Comparison of ENCODE assay signal across 11 cellular contexts in genomic region chr2:237896507-237896892, GRCh38. TPM values are rescaled to one million over a fixed set of nuclear protein-coding genes. Genes with fewer than 3 reads are reported as not detected.
DNase-seq lines count a peak whose midpoint lies in the region; ATAC-seq and TF ChIP-seq lines count a peak whose summit lies in the region.
"Had no signal": no experiment of that assay in that cellular context is flagged by ENCODE, and none has a peak within 500 bp of the region (broad histone marks: within the 10 kb centered on the region; RNA-seq: fewer than 3 reads in every experiment).

No MANE protein-coding gene starts in this region.

- H3K79me1 ChIP-seq in mesendoderm (ENCODE audit: low read length), result no peaks in the 10 kb centered on the region

- CTCF ChIA-PET in MCF 10A (lab: Yijun Ruan, JAX) (no interaction called here), mammary epithelial cell (lab: Charles Lee; ENCODE audit: low non-redundant PET) (interaction anchor here (0.7 kb wide), 1 partner anchor 340 kb away, joined by 6 read pairs; no protein-coding TSS in a partner anchor)

- ATAC-seq in GM21576 (IDR thresholded peaks at IDR 0.05; ENCODE audit: unreplicated experiment), result no peak
- no peak for ATAC-seq in HG02840 (IDR thresholded peaks at IDR 0.05; ENCODE audit: low FRiP score, unreplicated experiment)

- H2BK120ac ChIP-seq in mesendoderm (ENCODE audit: low read depth, low read length), result no peak overlapping the region

- H3K56ac ChIP-seq in mesendoderm (ENCODE audit: low read length), result no peak overlapping the region

- no peak overlapping the region for H3K4me3 ChIP-seq in breast epithelium
- no peak overlapping the region for H3K4me3 ChIP-seq in mammary epithelial cell (replicated peaks in 1 of 3; ENCODE audit: insufficient read depth in 1 of 3, low read depth in 2 of 3, low read length in 3 of 3)
- H3K4me3 ChIP-seq in mesendoderm (ENCODE audit: low read length), result no peak overlapping the region
- H3K4me3 ChIP-seq in tibial artery, result no peak overlapping the region
- no peak overlapping the region for H3K4me3 ChIP-seq in SJCRH30

- dilution Hi-C loops in mammary epithelial cell (cut with HindIII; ENCODE audit: low sequenced_read_pairs), result no loop called here

- H3K27me3 ChIP-seq in breast epithelium (no peaks in the 10 kb centered on the region), mammary epithelial cell (ENCODE audit: insufficient read depth, low read length) (no peaks in the 10 kb centered on the region), mesendoderm (ENCODE audit: insufficient read depth, low read length, poor library complexity) (no peaks in the 10 kb centered on the region), tibial artery (no peaks in the 10 kb centered on the region), SJCRH30 (peaks cover 14% of the 10 kb centered on the region)

- peak; percentile 38 for DNase-seq in MCF 10A (ENCODE audit: unreplicated experiment)
- DNase-seq in breast epithelium (ENCODE audit: low spot score in 2 of 2), result no peak
- no peak for DNase-seq in mammary epithelial cell
- peak; percentile 8 for DNase-seq in mesendoderm
- DNase-seq in tibial artery, result no peak
- no peak for DNase-seq in SJCRH30
- DNase-seq: activated B cell treated with CpG ODN at 0.5 μM for 24 hours; effector CD4-positive, alpha-beta T cell had no signal

- H3K4me1 ChIP-seq in breast epithelium, result peaks cover 0 to 6% of the 10 kb centered on the region in 2 donors
- peaks cover 35% of the 10 kb centered on the region for H3K4me1 ChIP-seq in mammary epithelial cell (ENCODE audit: insufficient read depth, low read length)
- no peaks in the 10 kb centered on the region for H3K4me1 ChIP-seq in mesendoderm (ENCODE audit: control insufficient read depth, low read depth, low read length)
- peaks cover 0 to 97% (median 64%) of the 10 kb centered on the region in 4 donors for H3K4me1 ChIP-seq in tibial artery
- H3K4me1 ChIP-seq in SJCRH30, result peaks cover 19% of the 10 kb centered on the region; the same call in 1 of the 2 replicates

- no peak overlapping the region for H3K18ac ChIP-seq in mesendoderm (ENCODE audit: low read length)

- H3K4me3 Mint-ChIP-seq in MCF 10A (ENCODE audit: unreplicated experiment), result no peak overlapping the region
- H3K4me3 Mint-ChIP-seq: activated B cell treated with CpG ODN at 0.5 μM for 24 hours had no signal

- H3K36me3 ChIP-seq in breast epithelium (no peaks in the 10 kb centered on the region), mammary epithelial cell (ENCODE audit: insufficient read depth, low read length) (no peaks in the 10 kb centered on the region), mesendoderm (ENCODE audit: control insufficient read depth, insufficient read depth, low read length) (no peaks in the 10 kb centered on the region), tibial artery (no peaks in the 10 kb centered on the region), SJCRH30 (no peaks in the 10 kb centered on the region)

- H4K5ac ChIP-seq in mesendoderm (ENCODE audit: low read length), result no peak overlapping the region

- no peak overlapping the region for H2BK5ac ChIP-seq in mesendoderm (ENCODE audit: low read length)

- 40% methylated on average over 7 of the region's 7 CpGs for WGBS in mammary epithelial cell (ENCODE audit: low coverage, missing lambda C conversion rate)
- no CpG with 5 or more reads among the region's 7 CpGs for WGBS in mesendoderm (ENCODE audit: extremely low coverage, insufficient coverage, low lambda C conversion rate)

- intact Hi-C loops in MCF 10A (cut with micrococcal nuclease) (no loop called here), breast epithelium (cut with DNase I; ENCODE audit: low total_unique reads) (no loop called here), mammary epithelial cell (cut with micrococcal nuclease) (loop anchor here (2.0 kb wide), 1 partner anchor 22 kb away; no protein-coding TSS in a partner anchor), tibial artery (cut with DNase I; ENCODE audit: low total_unique reads) (loop anchor here (5.0 to 10.0 kb wide), 2 partner anchors 34 to 192 kb away; no protein-coding TSS in a partner anchor)

- H3K27ac ChIP-seq in breast epithelium, result no peak overlapping the region
- no peak overlapping the region for H3K27ac ChIP-seq in mammary epithelial cell (ENCODE audit: insufficient read depth, low read depth, low read length)
- H3K27ac ChIP-seq in mesendoderm (ENCODE audit: low read depth, low read length), result no peak overlapping the region
- peak overlapping the region; percentile 94 to 99 for H3K27ac ChIP-seq in tibial artery
- no peak overlapping the region for H3K27ac ChIP-seq in SJCRH30

- no peaks in the 10 kb centered on the region for H3K9me3 Mint-ChIP-seq in MCF 10A (ENCODE audit: unreplicated experiment)
- H3K9me3 Mint-ChIP-seq: activated B cell treated with CpG ODN at 0.5 μM for 24 hours; activated T-helper 2 cell treated with anti-CD3 and anti-CD28 coated beads, Interferon-gamma antibody, Interleukin-2, Interleukin-4, amounts not matched to agents 10 μg/mL and 5 μg/mL and 100 μg/mL, durations not matched to agents 14 hours and 24 hours and 36 hours had no signal

- no peak overlapping the region for H3K9ac ChIP-seq in mammary epithelial cell (ENCODE audit: insufficient read depth, low read length)
- no peak overlapping the region for H3K9ac ChIP-seq in mesendoderm (ENCODE audit: low read length)

- H3K9me3 ChIP-seq in breast epithelium (no peaks in the 10 kb centered on the region), mammary epithelial cell (replicated peaks; ENCODE audit: insufficient read depth, low read length) (no peaks in the 10 kb centered on the region), tibial artery (no peaks in the 10 kb centered on the region), SJCRH30 (replicated peaks) (no peaks in the 10 kb centered on the region)

- no peak overlapping the region for H2BK15ac ChIP-seq in mesendoderm (replicated peaks; ENCODE audit: low read depth)

- H3K4me1 Mint-ChIP-seq in MCF 10A (ENCODE audit: insufficient read depth, unreplicated experiment), result peaks cover 27% of the 10 kb centered on the region

- BruUV-seq in MCF 10A (replicated peaks; lab: Mats Ljungman, UMichigan) (no TSS peak), mammary epithelial cell (replicated peaks; lab: Mats Ljungman, UMichigan) (no TSS peak)

- no peaks in the 10 kb centered on the region for H3K36me3 Mint-ChIP-seq in MCF 10A (ENCODE audit: insufficient read depth, unreplicated experiment)

- no peaks in the 10 kb centered on the region for H3K27me3 Mint-ChIP-seq in MCF 10A (ENCODE audit: insufficient read depth, unreplicated experiment)
- H3K27me3 Mint-ChIP-seq: activated B cell treated with CpG ODN at 0.5 μM for 24 hours had no signal

- H4K8ac ChIP-seq in mesendoderm (ENCODE audit: low read depth, low read length), result no peak overlapping the region

- H4K20me1 ChIP-seq in mammary epithelial cell (ENCODE audit: insufficient read depth, low read length), result no peaks in the 10 kb centered on the region

- peak overlapping the region; percentile 91 for H2AFZ ChIP-seq in mammary epithelial cell (ENCODE audit: low read depth, low read length)

- H3K27ac Mint-ChIP-seq in MCF 10A (ENCODE audit: low read depth, unreplicated experiment), result peak overlapping the region; percentile 92
- H3K27ac Mint-ChIP-seq: activated B cell treated with CpG ODN at 0.5 μM for 24 hours; activated T-helper 2 cell treated with anti-CD3 and anti-CD28 coated beads, Interferon-gamma antibody, Interleukin-2, Interleukin-4, amounts not matched to agents 10 μg/mL and 5 μg/mL and 100 μg/mL, durations not matched to agents 14 hours and 24 hours and 36 hours had no signal

- no peak overlapping the region for H3K23ac ChIP-seq in mesendoderm (ENCODE audit: low read length)

- no peak overlapping the region for H2AK5ac ChIP-seq in mesendoderm (ENCODE audit: low read length)

- H3K79me2 ChIP-seq in mammary epithelial cell (ENCODE audit: insufficient read depth, low read length) (no peaks in the 10 kb centered on the region), mesendoderm (ENCODE audit: control insufficient read depth, insufficient read depth, low read length) (no peaks in the 10 kb centered on the region)

- TF ChIP-seq POLR2A in breast epithelium (IDR thresholded peaks at IDR 0.05), result no peak

- no peak for TF ChIP-seq CTCF in MCF 10A (IDR thresholded peaks at IDR 0.05; ENCODE audit: unreplicated experiment)
- no peak for TF ChIP-seq CTCF in breast epithelium (IDR thresholded peaks at IDR 0.05)
- TF ChIP-seq CTCF in mammary epithelial cell (conservative IDR thresholded peaks at IDR 0.05 in 1 of 2, IDR thresholded peaks at IDR 0.05 in 1 of 2; ENCODE audit: extremely low read depth in 1 of 2, insufficient read depth in 1 of 2, low read depth in 1 of 2, low read length in 2 of 2), result no peak
- TF ChIP-seq CTCF in tibial artery (IDR thresholded peaks at IDR 0.05), result no peak

- POLR2A ChIA-PET in MCF 10A (lab: Yijun Ruan, JAX), result interaction anchor here (0.6 to 4.7 kb wide), 9 partner anchors 17 to 68 kb away, joined by 3 to 53 read pairs (median 5); no protein-coding TSS in a partner anchor

- H3K4ac ChIP-seq in mesendoderm (ENCODE audit: low read depth, low read length), result no peak overlapping the region

- H3K4me2 ChIP-seq in mammary epithelial cell (ENCODE audit: insufficient read depth, low read depth, low read length) (peak overlapping the region; percentile 58), mesendoderm (ENCODE audit: low read length) (no peak overlapping the region)

- in situ Hi-C loops in mammary epithelial cell (cut with MboI; ENCODE audit: low sequenced_read_pairs in 2 of 2), result no loop called here

RNA-seq across cellular contexts. Expression of gene RAMP1, which starts 37.1 kb away (rescaled TPM):
- total RNA-seq in MCF 10A (2022) (4.3 and 11.2 TPM in 2 replicates), breast epithelium (10 to 100 TPM in 1 of 3 donors, 1 to 10 TPM in 1, not detected in 1; 8.2 to 25.9 TPM), mammary epithelial cell (1 to 10 TPM in 1 of 2 donors, not detected in 1; 3.7 TPM)
- 2.6 TPM for polyA plus RNA-seq in mammary epithelial cell
- not detected for polyA minus RNA-seq in mammary epithelial cell
- polyA plus RNA-seq in mesendoderm (2013, experiment 1 of 2), result 1.1 TPM
- 0.56 TPM for polyA plus RNA-seq in mesendoderm (2013, experiment 2 of 2)
- total RNA-seq in SJCRH30 (2014; rRNA removed; shearing (Covaris generic)), result not detected in 2 replicates

Comparison
In these comparisons a context has a peak if more than half of its experiments do, and no peak if none do; other contexts are left out.
1. DNase-seq: peak in MCF 10A (single experiment) and mesendoderm (single experiment); none in breast epithelium (0 of 2), mammary epithelial cell (single experiment), tibial artery (0 of 2) and SJCRH30 (0 of 2).
2. intact Hi-C loops: an anchor here in mammary epithelial cell (2.0 kb wide) and tibial artery (5.0 to 10.0 kb wide); none called in MCF 10A and breast epithelium.
3. H3K27ac ChIP-seq: peak in tibial artery (2 of 2); none in breast epithelium (0 of 2), mammary epithelial cell (single experiment), mesendoderm (single experiment) and SJCRH30 (single experiment).